9 cellular contexts compared by ENCODE assay signal in the genomic region with DNA sequence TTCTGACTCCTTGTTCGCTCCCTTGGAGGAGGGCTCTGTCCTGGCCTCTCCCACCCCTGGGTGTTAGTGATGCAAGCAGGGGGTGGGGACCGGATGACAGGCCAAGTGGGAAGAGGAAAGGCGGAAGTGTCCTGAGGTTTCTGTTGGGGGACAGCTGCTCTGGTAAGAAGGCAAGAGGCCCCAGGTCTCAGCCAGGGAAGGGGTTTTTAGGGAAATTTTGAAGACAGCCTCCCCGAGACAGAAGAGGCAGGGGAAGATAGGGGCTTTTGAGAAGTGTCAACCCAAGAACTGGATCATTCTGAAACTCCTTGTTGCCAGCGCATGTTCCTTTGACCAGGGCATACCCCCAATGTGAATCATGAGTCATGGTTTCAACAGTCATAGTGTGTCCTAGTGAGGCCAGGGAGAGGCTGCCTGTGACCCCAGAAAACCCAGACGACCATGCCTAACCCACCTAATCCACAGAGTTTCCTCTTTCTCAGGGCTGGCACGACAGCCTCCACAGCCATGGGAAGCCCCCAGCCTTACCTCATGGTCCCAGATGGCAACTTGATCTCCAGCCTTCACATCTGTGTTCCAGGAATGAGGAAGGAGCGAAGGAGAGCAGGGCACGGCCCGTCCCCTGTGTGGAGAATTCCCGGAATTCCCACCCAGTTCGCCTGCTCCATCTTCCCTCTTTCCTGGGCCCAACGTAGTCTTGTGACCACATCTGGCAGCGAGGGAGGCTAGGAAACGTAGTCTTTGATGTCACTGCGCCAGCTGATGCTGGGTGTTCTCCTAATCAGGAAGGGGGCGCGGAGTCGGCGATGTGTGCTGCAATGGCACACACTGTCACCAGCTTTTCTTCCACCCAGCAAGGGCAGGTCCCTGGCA. TPM values are rescaled to one million over a fixed set of nuclear protein-coding genes. Genes with fewer than 3 reads are reported as not detected.
A peak's percentile ranks its signal among the peaks of the same experiment; 100 is the strongest.
DNase-seq lines count a peak whose midpoint lies in the region; ATAC-seq and FAIRE-seq lines count a peak whose summit lies in the region.
"Had no signal": no experiment of that assay in that cellular context is flagged by ENCODE, and none has a peak within 500 bp of the region (broad histone marks: within the 10 kb centered on the region; RNA-seq: fewer than 3 reads in every experiment).

No MANE protein-coding gene starts in this region.

- no peaks in the 10 kb centered on the region for H3K9me3 ChIP-seq in BLaER1
- no peaks in the 10 kb centered on the region for H3K9me3 ChIP-seq in skeletal muscle tissue (ENCODE audit: control insufficient read depth in 3 of 3, low read length in 3 of 3)
- no peaks in the 10 kb centered on the region for H3K9me3 ChIP-seq in small intestine (ENCODE audit: control insufficient read depth, low read depth)
- H3K9me3 ChIP-seq: psoas muscle had no signal

- WGBS in small intestine, 3 donors: 52 to 66% (median 60%) methylated on average over 20 of the region's 20 CpGs

- peak; percentile 79 for DNase-seq in activated naive CD8-positive, alpha-beta T cell treated with anti-CD3 and anti-CD28 coated beads for 36 hours
- DNase-seq in small intestine: no peak
- DNase-seq in mesenteric fat pad (ENCODE audit: low spot score): no peak
- no peak for DNase-seq in G401 (ENCODE audit: low spot score)

- H3K4me3 ChIP-seq in BLaER1 (no peak overlapping the region), skeletal muscle tissue (ENCODE audit: low read length in 3 of 3) (no peak overlapping the region), small intestine (ENCODE audit: low read depth in 1 of 2, low read length in 2 of 2) (no peak overlapping the region)
- H3K4me3 ChIP-seq: psoas muscle had no signal

- H3K4me2 ChIP-seq in BLaER1: peak overlapping the region; percentile 95

- H3K27me3 ChIP-seq in BLaER1 (no peaks in the 10 kb centered on the region), skeletal muscle tissue (ENCODE audit: control insufficient read depth in 3 of 3, insufficient read depth in 3 of 3, low read length in 3 of 3) (peaks cover 15 to 51% (median 51%) of the 10 kb centered on the region in 3 donors), small intestine (ENCODE audit: control insufficient read depth in 2 of 2, insufficient read depth in 2 of 2, low read length in 2 of 2) (no peaks in the 10 kb centered on the region)

- peaks cover 55% of the 10 kb centered on the region for H3K4me1 Mint-ChIP-seq in activated naive CD8-positive, alpha-beta T cell treated with anti-CD3 and anti-CD28 coated beads for 36 hours

- peaks cover under 1% of the 10 kb centered on the region for H3K36me3 Mint-ChIP-seq in activated naive CD8-positive, alpha-beta T cell treated with anti-CD3 and anti-CD28 coated beads for 36 hours

- peak overlapping the region; percentile 85 for H3K27ac Mint-ChIP-seq in activated naive CD8-positive, alpha-beta T cell treated with anti-CD3 and anti-CD28 coated beads for 36 hours

- no peaks in the 10 kb centered on the region for H3K27me3 Mint-ChIP-seq in activated naive CD8-positive, alpha-beta T cell treated with anti-CD3 and anti-CD28 coated beads for 36 hours

- ATAC-seq in GM19043 (IDR thresholded peaks at IDR 0.05; ENCODE audit: low read depth, unreplicated experiment) (peak; percentile 46), HG03432 (IDR thresholded peaks at IDR 0.05; ENCODE audit: unreplicated experiment) (peak; percentile 46)

- no peak overlapping the region for H3K4me3 Mint-ChIP-seq in activated naive CD8-positive, alpha-beta T cell treated with anti-CD3 and anti-CD28 coated beads for 36 hours

- H4K20me1 ChIP-seq in BLaER1: no peaks in the 10 kb centered on the region

- no peak for FAIRE-seq in small intestine (lab: Jason Lieb, UNC)

- in situ Hi-C loops in G401 (cut with HindIII; ENCODE audit: low sequenced_read_pairs): no loop called here

- H3K27ac ChIP-seq in BLaER1 (peak overlapping the region; percentile 60), skeletal muscle tissue (ENCODE audit: low read depth, low read length) (peak overlapping the region; percentile 54), small intestine (ENCODE audit: low read depth in 1 of 2, low read length in 1 of 2) (peak overlapping the region in 1 of 2 donors; percentile 46)
- H3K27ac ChIP-seq: psoas muscle had no signal

- H3K9ac ChIP-seq in BLaER1: peak overlapping the region; percentile 38; the same call in 1 of the 2 replicates
- H3K9ac ChIP-seq in skeletal muscle tissue (ENCODE audit: low read depth in 1 of 3, low read length in 3 of 3): no peak overlapping the region

- H3K36me3 ChIP-seq in BLaER1 (no peaks in the 10 kb centered on the region), skeletal muscle tissue (ENCODE audit: control insufficient read depth in 3 of 3, insufficient read depth in 3 of 3, low read length in 3 of 3) (no peaks in the 10 kb centered on the region), small intestine (ENCODE audit: control insufficient read depth in 2 of 2, insufficient read depth in 2 of 2, low read length in 2 of 2) (no peaks in the 10 kb centered on the region)

- H3K4me1 ChIP-seq in BLaER1: peaks cover 96% of the 10 kb centered on the region
- peaks cover 0 to 3% (median 0%) of the 10 kb centered on the region in 3 donors for H3K4me1 ChIP-seq in skeletal muscle tissue (ENCODE audit: control insufficient read depth in 3 of 3, insufficient read depth in 3 of 3, low read length in 3 of 3)
- H3K4me1 ChIP-seq in small intestine (ENCODE audit: control insufficient read depth in 2 of 2, insufficient read depth in 1 of 2, low read depth in 1 of 2, low read length in 1 of 2): no peaks in the 10 kb centered on the region
- H3K4me1 ChIP-seq: psoas muscle had no signal

- H3K9me3 Mint-ChIP-seq in activated naive CD8-positive, alpha-beta T cell treated with anti-CD3 and anti-CD28 coated beads for 36 hours: no peaks in the 10 kb centered on the region

RNA-seq across cellular contexts. Expression of gene GPR132, which starts 4.9 kb away (rescaled TPM):
- 10 to 100 TPM; 23.9 to 24.1 TPM for total RNA-seq in activated naive CD8-positive, alpha-beta T cell treated with anti-CD3 and anti-CD28 coated beads for 36 hours
- total RNA-seq in skeletal muscle tissue (1.6 TPM), mesenteric fat pad (4.5 TPM)
- 1 to 10 TPM in 1 of 3 donors, under 1 TPM in 1, not detected in 1; 0.81 to 1.1 TPM for polyA plus RNA-seq in small intestine
- total RNA-seq in G401 (2014; rRNA removed; shearing (Covaris generic)): 0.43 TPM in 1 of 2 replicates, not detected in the other

RNA-seq across cellular contexts. Expression of gene CDCA4, which starts 49.2 kb away (rescaled TPM):
- 10 to 100 TPM; 89.7 to 89.8 TPM for total RNA-seq in activated naive CD8-positive, alpha-beta T cell treated with anti-CD3 and anti-CD28 coated beads for 36 hours
- total RNA-seq in skeletal muscle tissue: 15.1 TPM
- polyA plus RNA-seq in small intestine: 10 to 100 TPM in 1 of 3 donors, 1 to 10 TPM in 2; 2.7 to 10.9 (median 2.9) TPM
- 3.4 TPM for total RNA-seq in mesenteric fat pad
- total RNA-seq in G401 (2014; rRNA removed; shearing (Covaris generic)): 69.8 and 83.1 TPM in 2 replicates
